Comparison of ENCODE assay signal across 9 cellular contexts in the genomic region with DNA sequence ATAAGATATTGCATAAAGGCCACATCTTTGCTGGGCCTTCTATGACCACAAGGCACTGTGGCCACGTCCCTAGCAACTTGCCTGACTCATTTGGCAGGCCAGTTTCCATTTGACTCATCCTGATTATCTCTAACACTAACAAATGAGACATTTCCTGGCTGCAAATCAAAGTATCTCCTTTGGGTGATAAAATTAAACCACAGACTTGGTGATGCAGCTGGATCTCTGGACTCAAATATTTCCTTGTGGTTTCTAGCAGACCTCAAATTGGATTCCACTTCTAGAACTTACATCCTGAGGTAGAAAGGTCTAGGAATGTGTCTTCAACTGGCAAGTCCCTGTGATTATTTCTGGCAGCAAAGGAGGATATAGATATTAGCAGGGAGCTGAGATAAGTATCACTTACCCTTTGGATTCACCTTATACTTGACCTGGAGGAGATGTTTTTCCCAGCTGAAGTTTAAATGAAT.
A peak's percentile ranks its signal among the peaks of the same experiment; 100 is the strongest.
DNase-seq lines count a peak whose midpoint lies in the region; ATAC-seq and TF ChIP-seq lines count a peak whose summit lies in the region.
"Had no signal": no experiment of that assay in that cellular context is flagged by ENCODE, and none has a peak within 500 bp of the region (broad histone marks: within the 10 kb centered on the region; RNA-seq: fewer than 3 reads in every experiment).

No MANE protein-coding gene starts in this region.

- H4K20me1 ChIP-seq in PC-9 (ENCODE audit: insufficient read depth), result no peaks in the 10 kb centered on the region

- no peaks in the 10 kb centered on the region for H3K36me3 ChIP-seq in PC-9 (ENCODE audit: low read depth)
- H3K36me3 ChIP-seq in right atrium auricular region, result no peaks in the 10 kb centered on the region
- no peaks in the 10 kb centered on the region for H3K36me3 ChIP-seq in esophagus muscularis mucosa

- whole genome bisulfite sequencing in esophagus muscularis mucosa, result 0% methylated on average over 1 of the region's 1 CpG

- H3K9me2 ChIP-seq in PC-9 (ENCODE audit: insufficient read depth), result no peaks in the 10 kb centered on the region

- TF ChIP-seq CTCF in PC-9 (conservative IDR thresholded peaks at IDR 0.05) (no peak), right atrium auricular region (IDR thresholded peaks at IDR 0.05) (no peak), esophagus muscularis mucosa (IDR thresholded peaks at IDR 0.05) (no peak)

- peak; percentile 64 for DNase-seq in EH (ENCODE audit: low read depth)
- DNase-seq in PC-9, result peak; percentile 64 to 78
- peak; percentile 62 for DNase-seq in right atrium auricular region (ENCODE audit: low spot score)
- DNase-seq in esophagus muscularis mucosa (ENCODE audit: extremely low spot score), result no peak
- no peak for DNase-seq in DMS153 treated with DMSO at 0.1 percent for 48 hours (lab: John Stamatoyannopoulos, UW; ENCODE audit: unreplicated experiment)
- no peak for DNase-seq in NCI-H128 (lab: John Stamatoyannopoulos, UW; ENCODE audit: unreplicated experiment)
- DNase-seq in DMS 273 treated with DMSO at 0.1 percent for 48 hours (lab: John Stamatoyannopoulos, UW), result no peak
- DNase-seq: naive B cell had no signal

- peaks cover 26% of the 10 kb centered on the region for H3K4me1 ChIP-seq in PC-9 (replicated peaks; ENCODE audit: insufficient read depth)
- no peaks in the 10 kb centered on the region for H3K4me1 ChIP-seq in right atrium auricular region
- H3K4me1 ChIP-seq in esophagus muscularis mucosa, result peaks cover 0 to 9% (median 5%) of the 10 kb centered on the region in 4 donors

- no peaks in the 10 kb centered on the region for H3K79me2 ChIP-seq in PC-9 (ENCODE audit: low read depth)

- CTCF ChIA-PET in PC-9 (lab: Charles Lee), result no interaction called here

- no peak overlapping the region for H2AFZ ChIP-seq in PC-9

- TF ChIP-seq EP300 in esophagus muscularis mucosa (IDR thresholded peaks at IDR 0.05), result no peak

- TF ChIP-seq POLR2A in esophagus muscularis mucosa (IDR thresholded peaks at IDR 0.05; ENCODE audit: low read depth), result no peak

- H3K9me3 ChIP-seq in PC-9 (ENCODE audit: insufficient read depth, low read depth) (peaks cover 9% of the 10 kb centered on the region), right atrium auricular region (no peaks in the 10 kb centered on the region), esophagus muscularis mucosa (no peaks in the 10 kb centered on the region)

- no peaks in the 10 kb centered on the region for H3K27me3 ChIP-seq in PC-9 (ENCODE audit: insufficient read depth, low read depth)
- no peaks in the 10 kb centered on the region for H3K27me3 ChIP-seq in right atrium auricular region
- H3K27me3 ChIP-seq in esophagus muscularis mucosa, result no peaks in the 10 kb centered on the region

- H3K27ac ChIP-seq in PC-9 (peak overlapping the region; percentile 82), right atrium auricular region (no peak overlapping the region), esophagus muscularis mucosa (replicated peaks in 1 of 4) (no peak overlapping the region)

- POLR2A ChIA-PET in PC-9 (lab: Charles Lee; ENCODE audit: unreplicated experiment), result interaction anchor here (0.5 to 0.7 kb wide), 3 partner anchors 11 to 1036 kb away, joined by 4 to 5 read pairs (median 4); no protein-coding TSS in a partner anchor

- BruUV-seq in PC-9 (replicated peaks; lab: Mats Ljungman, UMichigan), result no TSS peak

- intact Hi-C loops in PC-9 (cut with micrococcal nuclease; ENCODE audit: unreplicated experiment) (loop anchor here (1.0 to 2.0 kb wide), 3 partner anchors 25 to 875 kb away; no protein-coding TSS in a partner anchor), esophagus muscularis mucosa (cut with DNase I) (no loop called here)

- H3F3A ChIP-seq in PC-9 (ENCODE audit: insufficient read depth, low read depth), result peaks cover 11% of the 10 kb centered on the region

- H3K4me3 ChIP-seq in PC-9 (no peak overlapping the region), right atrium auricular region (no peak overlapping the region), esophagus muscularis mucosa (no peak overlapping the region)

- ATAC-seq in HG02678 (IDR thresholded peaks at IDR 0.05; ENCODE audit: unreplicated experiment), result peak; percentile 64

- H3K4me2 ChIP-seq in PC-9, result no peak overlapping the region

Comparison
In these comparisons a context has a peak if more than half of its experiments do, and no peak if none do; other contexts are left out.
1. DNase-seq: peak in EH (single experiment), PC-9 (2 of 2) and right atrium auricular region (single experiment); none in esophagus muscularis mucosa (single experiment), DMS153 treated with DMSO at 0.1 percent for 48 hours (single experiment), NCI-H128 (single experiment) and DMS 273 treated with DMSO at 0.1 percent for 48 hours (single experiment).